In genomic region chr2:42092084-42092996, GRCh38 we compare ENCODE assay signal across 1 cellular context.
TF ChIP-seq lines count a peak whose summit lies in the region.

No MANE protein-coding gene starts in this region.

TF ChIP-seq in K562, 482 proteins besides CTCF, POLR2A, EP300 and RAD21 (continued from another document and continues in another):
- TF ChIP-seq, protein P1, sequence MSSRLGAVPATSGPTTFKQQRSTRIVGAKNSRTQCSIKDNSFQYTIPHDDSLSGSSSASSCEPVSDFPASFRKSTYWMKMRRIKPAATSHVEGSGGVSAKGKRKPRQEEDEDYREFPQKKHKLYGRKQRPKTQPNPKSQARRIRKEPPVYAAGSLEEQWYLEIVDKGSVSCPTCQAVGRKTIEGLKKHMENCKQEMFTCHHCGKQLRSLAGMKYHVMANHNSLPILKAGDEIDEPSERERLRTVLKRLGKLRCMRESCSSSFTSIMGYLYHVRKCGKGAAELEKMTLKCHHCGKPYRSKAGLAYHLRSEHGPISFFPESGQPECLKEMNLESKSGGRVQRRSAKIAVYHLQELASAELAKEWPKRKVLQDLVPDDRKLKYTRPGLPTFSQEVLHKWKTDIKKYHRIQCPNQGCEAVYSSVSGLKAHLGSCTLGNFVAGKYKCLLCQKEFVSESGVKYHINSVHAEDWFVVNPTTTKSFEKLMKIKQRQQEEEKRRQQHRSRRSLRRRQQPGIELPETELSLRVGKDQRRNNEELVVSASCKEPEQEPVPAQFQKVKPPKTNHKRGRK (tag; IDR thresholded peaks at IDR 0.05): no peak
- TF ChIP-seq ZBTB2 (IDR thresholded peaks at IDR 0.05) (no peak), ZNF277 (CRISPR knock-in tag; IDR thresholded peaks at IDR 0.05; ENCODE audit: borderline replicate concordance) (no peak), POLR2H (tag; IDR thresholded peaks at IDR 0.05; ENCODE audit: low read depth) (no peak), ZNF133 (CRISPR knock-in tag; IDR thresholded peaks at IDR 0.05) (no peak), YBX1 (IDR thresholded peaks at IDR 0.05) (no peak), HINFP (tag; conservative IDR thresholded peaks at IDR 0.05; ENCODE audit: low read depth) (no peak), HDAC8 (tag; IDR thresholded peaks at IDR 0.05) (no peak), BHLHE40 (IDR thresholded peaks at IDR 0.05; ENCODE audit: low read length) (no peak), HDGF (IDR thresholded peaks at IDR 0.05) (no peak), RBM34 (IDR thresholded peaks at IDR 0.05; ENCODE audit: borderline replicate concordance, insufficient read depth, low read length) (no peak), SAFB2 (IDR thresholded peaks at IDR 0.05; ENCODE audit: borderline replicate concordance, low read depth, low read length, severe bottlenecking) (no peak), ZNF253 (CRISPR knock-in tag; conservative IDR thresholded peaks at IDR 0.05) (no peak), ZNF175 (CRISPR knock-in tag; IDR thresholded peaks at IDR 0.05; ENCODE audit: low read depth) (no peak), ASH1L (IDR thresholded peaks at IDR 0.05; ENCODE audit: borderline replicate concordance, low read depth, partially characterized antibody) (no peak), POLR3A (IDR thresholded peaks at IDR 0.05; ENCODE audit: borderline replicate concordance, extremely low read depth, insufficient read depth, insufficient read length) (no peak), MLLT1 (IDR thresholded peaks at IDR 0.05) (no peak), CTCFL (IDR thresholded peaks at IDR 0.05; ENCODE audit: borderline replicate concordance, insufficient read depth, low read depth, low read length, poor library complexity, severe bottlenecking) (no peak), PHTF2 (CRISPR knock-in tag; IDR thresholded peaks at IDR 0.05) (no peak), RBM17 (IDR thresholded peaks at IDR 0.05; ENCODE audit: borderline replicate concordance, low read depth, low read length) (no peak), ZNF778 (CRISPR knock-in tag; IDR thresholded peaks at IDR 0.05) (no peak)
- TF ChIP-seq, protein P2, sequence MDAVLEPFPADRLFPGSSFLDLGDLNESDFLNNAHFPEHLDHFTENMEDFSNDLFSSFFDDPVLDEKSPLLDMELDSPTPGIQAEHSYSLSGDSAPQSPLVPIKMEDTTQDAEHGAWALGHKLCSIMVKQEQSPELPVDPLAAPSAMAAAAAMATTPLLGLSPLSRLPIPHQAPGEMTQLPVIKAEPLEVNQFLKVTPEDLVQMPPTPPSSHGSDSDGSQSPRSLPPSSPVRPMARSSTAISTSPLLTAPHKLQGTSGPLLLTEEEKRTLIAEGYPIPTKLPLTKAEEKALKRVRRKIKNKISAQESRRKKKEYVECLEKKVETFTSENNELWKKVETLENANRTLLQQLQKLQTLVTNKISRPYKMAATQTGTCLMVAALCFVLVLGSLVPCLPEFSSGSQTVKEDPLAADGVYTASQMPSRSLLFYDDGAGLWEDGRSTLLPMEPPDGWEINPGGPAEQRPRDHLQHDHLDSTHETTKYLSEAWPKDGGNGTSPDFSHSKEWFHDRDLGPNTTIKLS (IDR thresholded peaks at IDR 0.05; ENCODE audit: borderline replicate concordance, low read depth): no peak
- TF ChIP-seq, protein P3, sequence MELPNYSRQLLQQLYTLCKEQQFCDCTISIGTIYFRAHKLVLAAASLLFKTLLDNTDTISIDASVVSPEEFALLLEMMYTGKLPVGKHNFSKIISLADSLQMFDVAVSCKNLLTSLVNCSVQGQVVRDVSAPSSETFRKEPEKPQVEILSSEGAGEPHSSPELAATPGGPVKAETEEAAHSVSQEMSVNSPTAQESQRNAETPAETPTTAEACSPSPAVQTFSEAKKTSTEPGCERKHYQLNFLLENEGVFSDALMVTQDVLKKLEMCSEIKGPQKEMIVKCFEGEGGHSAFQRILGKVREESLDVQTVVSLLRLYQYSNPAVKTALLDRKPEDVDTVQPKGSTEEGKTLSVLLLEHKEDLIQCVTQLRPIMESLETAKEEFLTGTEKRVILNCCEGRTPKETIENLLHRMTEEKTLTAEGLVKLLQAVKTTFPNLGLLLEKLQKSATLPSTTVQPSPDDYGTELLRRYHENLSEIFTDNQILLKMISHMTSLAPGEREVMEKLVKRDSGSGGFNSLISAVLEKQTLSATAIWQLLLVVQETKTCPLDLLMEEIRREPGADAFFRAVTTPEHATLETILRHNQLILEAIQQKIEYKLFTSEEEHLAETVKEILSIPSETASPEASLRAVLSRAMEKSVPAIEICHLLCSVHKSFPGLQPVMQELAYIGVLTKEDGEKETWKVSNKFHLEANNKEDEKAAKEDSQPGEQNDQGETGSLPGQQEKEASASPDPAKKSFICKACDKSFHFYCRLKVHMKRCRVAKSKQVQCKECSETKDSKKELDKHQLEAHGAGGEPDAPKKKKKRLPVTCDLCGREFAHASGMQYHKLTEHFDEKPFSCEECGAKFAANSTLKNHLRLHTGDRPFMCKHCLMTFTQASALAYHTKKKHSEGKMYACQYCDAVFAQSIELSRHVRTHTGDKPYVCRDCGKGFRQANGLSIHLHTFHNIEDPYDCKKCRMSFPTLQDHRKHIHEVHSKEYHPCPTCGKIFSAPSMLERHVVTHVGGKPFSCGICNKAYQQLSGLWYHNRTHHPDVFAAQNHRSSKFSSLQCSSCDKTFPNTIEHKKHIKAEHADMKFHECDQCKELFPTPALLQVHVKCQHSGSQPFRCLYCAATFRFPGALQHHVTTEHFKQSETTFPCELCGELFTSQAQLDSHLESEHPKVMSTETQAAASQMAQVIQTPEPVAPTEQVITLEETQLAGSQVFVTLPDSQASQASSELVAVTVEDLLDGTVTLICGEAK (IDR thresholded peaks at IDR 0.05): no peak
- TF ChIP-seq, protein P3 (CRISPR knock-in tag; IDR thresholded peaks at IDR 0.05): no peak
- TF ChIP-seq, protein P4, sequence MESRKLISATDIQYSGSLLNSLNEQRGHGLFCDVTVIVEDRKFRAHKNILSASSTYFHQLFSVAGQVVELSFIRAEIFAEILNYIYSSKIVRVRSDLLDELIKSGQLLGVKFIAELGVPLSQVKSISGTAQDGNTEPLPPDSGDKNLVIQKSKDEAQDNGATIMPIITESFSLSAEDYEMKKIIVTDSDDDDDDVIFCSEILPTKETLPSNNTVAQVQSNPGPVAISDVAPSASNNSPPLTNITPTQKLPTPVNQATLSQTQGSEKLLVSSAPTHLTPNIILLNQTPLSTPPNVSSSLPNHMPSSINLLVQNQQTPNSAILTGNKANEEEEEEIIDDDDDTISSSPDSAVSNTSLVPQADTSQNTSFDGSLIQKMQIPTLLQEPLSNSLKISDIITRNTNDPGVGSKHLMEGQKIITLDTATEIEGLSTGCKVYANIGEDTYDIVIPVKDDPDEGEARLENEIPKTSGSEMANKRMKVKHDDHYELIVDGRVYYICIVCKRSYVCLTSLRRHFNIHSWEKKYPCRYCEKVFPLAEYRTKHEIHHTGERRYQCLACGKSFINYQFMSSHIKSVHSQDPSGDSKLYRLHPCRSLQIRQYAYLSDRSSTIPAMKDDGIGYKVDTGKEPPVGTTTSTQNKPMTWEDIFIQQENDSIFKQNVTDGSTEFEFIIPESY (CRISPR knock-in tag; IDR thresholded peaks at IDR 0.05): no peak
- TF ChIP-seq, protein P5, sequence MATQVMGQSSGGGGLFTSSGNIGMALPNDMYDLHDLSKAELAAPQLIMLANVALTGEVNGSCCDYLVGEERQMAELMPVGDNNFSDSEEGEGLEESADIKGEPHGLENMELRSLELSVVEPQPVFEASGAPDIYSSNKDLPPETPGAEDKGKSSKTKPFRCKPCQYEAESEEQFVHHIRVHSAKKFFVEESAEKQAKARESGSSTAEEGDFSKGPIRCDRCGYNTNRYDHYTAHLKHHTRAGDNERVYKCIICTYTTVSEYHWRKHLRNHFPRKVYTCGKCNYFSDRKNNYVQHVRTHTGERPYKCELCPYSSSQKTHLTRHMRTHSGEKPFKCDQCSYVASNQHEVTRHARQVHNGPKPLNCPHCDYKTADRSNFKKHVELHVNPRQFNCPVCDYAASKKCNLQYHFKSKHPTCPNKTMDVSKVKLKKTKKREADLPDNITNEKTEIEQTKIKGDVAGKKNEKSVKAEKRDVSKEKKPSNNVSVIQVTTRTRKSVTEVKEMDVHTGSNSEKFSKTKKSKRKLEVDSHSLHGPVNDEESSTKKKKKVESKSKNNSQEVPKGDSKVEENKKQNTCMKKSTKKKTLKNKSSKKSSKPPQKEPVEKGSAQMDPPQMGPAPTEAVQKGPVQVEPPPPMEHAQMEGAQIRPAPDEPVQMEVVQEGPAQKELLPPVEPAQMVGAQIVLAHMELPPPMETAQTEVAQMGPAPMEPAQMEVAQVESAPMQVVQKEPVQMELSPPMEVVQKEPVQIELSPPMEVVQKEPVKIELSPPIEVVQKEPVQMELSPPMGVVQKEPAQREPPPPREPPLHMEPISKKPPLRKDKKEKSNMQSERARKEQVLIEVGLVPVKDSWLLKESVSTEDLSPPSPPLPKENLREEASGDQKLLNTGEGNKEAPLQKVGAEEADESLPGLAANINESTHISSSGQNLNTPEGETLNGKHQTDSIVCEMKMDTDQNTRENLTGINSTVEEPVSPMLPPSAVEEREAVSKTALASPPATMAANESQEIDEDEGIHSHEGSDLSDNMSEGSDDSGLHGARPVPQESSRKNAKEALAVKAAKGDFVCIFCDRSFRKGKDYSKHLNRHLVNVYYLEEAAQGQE (CRISPR knock-in tag; IDR thresholded peaks at IDR 0.05; ENCODE audit: low read depth): no peak
